Comparison of ENCODE assay signal across 6 cellular contexts in genomic region chr22:24553597-24554315, GRCh38. TPM values are rescaled to one million over a fixed set of nuclear protein-coding genes. Genes with fewer than 3 reads are reported as not detected.
DNase-seq lines count a peak whose midpoint lies in the region; ATAC-seq and TF ChIP-seq lines count a peak whose summit lies in the region.

No MANE protein-coding gene starts in this region.

- no peak for TF ChIP-seq POLR2A in heart left ventricle (IDR thresholded peaks at IDR 0.05)
- no peak for TF ChIP-seq POLR2A in tibial nerve (IDR thresholded peaks at IDR 0.05)

- no TSS peak for BruUV-seq in PC-9 (replicated peaks; lab: Mats Ljungman, UMichigan)

- CTCF ChIA-PET in PC-9 (lab: Charles Lee): no interaction called here

- peaks cover 68% of the 10 kb centered on the region for H3K79me2 ChIP-seq in PC-9 (ENCODE audit: low read depth)

- TF ChIP-seq EP300 in tibial nerve (IDR thresholded peaks at IDR 0.05): no peak

- H3K27ac ChIP-seq in C4-2B (peak overlapping the region; percentile 97), PC-9 (no peak overlapping the region), heart left ventricle (peak overlapping the region; percentile 88 to 99 (median 98)), tibial nerve (peak overlapping the region in 3 of 4 donors; percentile 91 to 98 (median 95))

- no peak for DNase-seq in PC-9
- DNase-seq in heart left ventricle: peak; percentile 31 to 71 (median 61)
- no peak for DNase-seq in tibial nerve (ENCODE audit: low spot score in 2 of 2)
- DNase-seq in GOT3 (lab: John Stamatoyannopoulos, UW): no peak

- TF ChIP-seq CTCF in C4-2B (conservative IDR thresholded peaks at IDR 0.05) (no peak), PC-9 (conservative IDR thresholded peaks at IDR 0.05) (no peak), heart left ventricle (IDR thresholded peaks at IDR 0.05) (no peak), tibial nerve (IDR thresholded peaks at IDR 0.05) (no peak)

- no peaks in the 10 kb centered on the region for H3K27me3 ChIP-seq in PC-9 (ENCODE audit: insufficient read depth, low read depth)
- no peaks in the 10 kb centered on the region for H3K27me3 ChIP-seq in heart left ventricle
- no peaks in the 10 kb centered on the region for H3K27me3 ChIP-seq in tibial nerve

- H3K36me3 ChIP-seq in PC-9 (ENCODE audit: low read depth) (peaks cover 16% of the 10 kb centered on the region; the same call in 1 of the 2 replicates), heart left ventricle (peaks cover 0 to 34% (median 22%) of the 10 kb centered on the region in 9 donors), tibial nerve (peaks cover 3 to 27% (median 8%) of the 10 kb centered on the region in 3 donors)

- intact Hi-C loops in PC-9 (cut with micrococcal nuclease; ENCODE audit: unreplicated experiment) (no loop called here), heart left ventricle (cut with DNase I) (no loop called here)

- H3K4me3 ChIP-seq in PC-9 (peak overlapping the region; percentile 87), heart left ventricle (peak overlapping the region; percentile 67 to 100 (median 92)), tibial nerve (peak overlapping the region; percentile 71 to 95 (median 85))

- peak overlapping the region; percentile 87 for H3K4me2 ChIP-seq in PC-9

- H3K4me1 ChIP-seq in PC-9 (replicated peaks; ENCODE audit: insufficient read depth) (peaks cover 20% of the 10 kb centered on the region), heart left ventricle (peaks cover 7 to 76% (median 64%) of the 10 kb centered on the region in 12 donors), tibial nerve (peaks cover 5 to 62% (median 33%) of the 10 kb centered on the region in 4 donors)

- ATAC-seq in heart left ventricle (peak in 2 of 4 donors; percentile 1 to 4), GM21528 (IDR thresholded peaks at IDR 0.05; ENCODE audit: low FRiP score, unreplicated experiment) (no peak)

- POLR2A ChIA-PET in PC-9 (lab: Charles Lee; ENCODE audit: unreplicated experiment): interaction anchor here (0.5 kb wide), 1 partner anchor 404 kb away, joined by 30 read pairs; no protein-coding TSS in a partner anchor

- H3K9me3 ChIP-seq in PC-9 (ENCODE audit: insufficient read depth, low read depth) (no peaks in the 10 kb centered on the region), heart left ventricle (no peaks in the 10 kb centered on the region), tibial nerve (no peaks in the 10 kb centered on the region)

- no peak overlapping the region; the same call in 1 of the 2 replicates for H2AFZ ChIP-seq in PC-9

- H4K20me1 ChIP-seq in PC-9 (ENCODE audit: insufficient read depth): peaks cover 19% of the 10 kb centered on the region

- WGBS in heart left ventricle, 4 donors: 21 to 40% (median 35%) methylated on average over 11 to 12 of the region's 12 CpGs
- 26 to 35% methylated on average over 9 to 12 of the region's 12 CpGs for WGBS in tibial nerve, 2 donors

- 0 out of 2 replicates have a peak, but pooled peaks cover 6% of the 10 kb centered on the region for H3F3A ChIP-seq in PC-9 (ENCODE audit: insufficient read depth, low read depth)

- H3K9me2 ChIP-seq in PC-9 (ENCODE audit: insufficient read depth): no peaks in the 10 kb centered on the region

RNA-seq across cellular contexts. Expression of gene GUCD1, which starts 1.2 kb away (rescaled TPM):
- total RNA-seq in PC-9 (2021) (69.1 and 80.2 TPM in 2 replicates), heart left ventricle (100 to 1,000 TPM; 147 to 487 (median 186) TPM), tibial nerve (10 to 100 TPM; 74.1 to 87.9 (median 84.6) TPM)
- 100 to 1,000 TPM; 159 to 272 TPM for polyA plus RNA-seq in heart left ventricle

RNA-seq across cellular contexts. Expression of gene SNRPD3, which starts 2.0 kb away (rescaled TPM):
- total RNA-seq in PC-9 (2021) (77.1 and 117 TPM in 2 replicates), heart left ventricle (100 to 1,000 TPM in 2 of 9 donors, 10 to 100 TPM in 7; 64.8 to 227 (median 74.0) TPM), tibial nerve (100 to 1,000 TPM in 3 of 4 donors, 10 to 100 TPM in 1; 98.7 to 127 (median 111) TPM)
- 100 to 1,000 TPM in 1 of 2 donors, 10 to 100 TPM in 1; 91.1 to 146 TPM for polyA plus RNA-seq in heart left ventricle

RNA-seq across cellular contexts. Expression of gene LRRC75B, which starts 39.1 kb away (rescaled TPM):
- total RNA-seq in PC-9 (2021) (2.2 and 4.5 TPM in 2 replicates), heart left ventricle (1 to 10 TPM; 3.7 to 6.5 (median 4.5) TPM), tibial nerve (10 to 100 TPM; 33.5 to 55.7 (median 40.2) TPM)
- polyA plus RNA-seq in heart left ventricle: 1 to 10 TPM; 2.6 to 8.0 TPM

RNA-seq across cellular contexts. Expression of gene GGT1, which starts 49.2 kb away (rescaled TPM):
- 7.4 and 10.2 TPM in 2 replicates for total RNA-seq in PC-9 (2021)
- 1 to 10 TPM in 6 of 9 donors, under 1 TPM in 2, not detected in 1; 0.83 to 8.2 (median 1.5) TPM for total RNA-seq in heart left ventricle
- polyA plus RNA-seq in heart left ventricle: 1 to 10 TPM in 1 of 2 donors, under 1 TPM in 1; 0.93 to 1.7 TPM
- total RNA-seq in tibial nerve: 10 to 100 TPM in 3 of 4 donors, 1 to 10 TPM in 1; 5.9 to 16.9 (median 15.8) TPM

RNA-seq across cellular contexts. Expression of gene UPB1, which starts 58.6 kb away (rescaled TPM):
- total RNA-seq in PC-9 (2021) (0.17 and 0.80 TPM in 2 replicates), heart left ventricle (1 to 10 TPM in 3 of 9 donors, under 1 TPM in 6; 0.35 to 1.9 (median 0.80) TPM), tibial nerve (under 1 TPM in 3 of 4 donors, not detected in 1; 0.44 to 0.98 (median 0.63) TPM)
- 1 to 10 TPM in 1 of 2 donors, under 1 TPM in 1; 0.24 to 1.8 TPM for polyA plus RNA-seq in heart left ventricle

Comparison
In these comparisons a context has a peak if more than half of its experiments do, and no peak if none do; other contexts are left out.
1. DNase-seq: peak in heart left ventricle (5 of 5); none in PC-9 (0 of 2), tibial nerve (0 of 2) and GOT3 (single experiment).
2. Peak in every context shown above with its lines, with median percentiles within 50 percentile points of each other: H3K4me3 ChIP-seq.